12 cellular contexts compared by ENCODE assay signal in the genomic region with DNA sequence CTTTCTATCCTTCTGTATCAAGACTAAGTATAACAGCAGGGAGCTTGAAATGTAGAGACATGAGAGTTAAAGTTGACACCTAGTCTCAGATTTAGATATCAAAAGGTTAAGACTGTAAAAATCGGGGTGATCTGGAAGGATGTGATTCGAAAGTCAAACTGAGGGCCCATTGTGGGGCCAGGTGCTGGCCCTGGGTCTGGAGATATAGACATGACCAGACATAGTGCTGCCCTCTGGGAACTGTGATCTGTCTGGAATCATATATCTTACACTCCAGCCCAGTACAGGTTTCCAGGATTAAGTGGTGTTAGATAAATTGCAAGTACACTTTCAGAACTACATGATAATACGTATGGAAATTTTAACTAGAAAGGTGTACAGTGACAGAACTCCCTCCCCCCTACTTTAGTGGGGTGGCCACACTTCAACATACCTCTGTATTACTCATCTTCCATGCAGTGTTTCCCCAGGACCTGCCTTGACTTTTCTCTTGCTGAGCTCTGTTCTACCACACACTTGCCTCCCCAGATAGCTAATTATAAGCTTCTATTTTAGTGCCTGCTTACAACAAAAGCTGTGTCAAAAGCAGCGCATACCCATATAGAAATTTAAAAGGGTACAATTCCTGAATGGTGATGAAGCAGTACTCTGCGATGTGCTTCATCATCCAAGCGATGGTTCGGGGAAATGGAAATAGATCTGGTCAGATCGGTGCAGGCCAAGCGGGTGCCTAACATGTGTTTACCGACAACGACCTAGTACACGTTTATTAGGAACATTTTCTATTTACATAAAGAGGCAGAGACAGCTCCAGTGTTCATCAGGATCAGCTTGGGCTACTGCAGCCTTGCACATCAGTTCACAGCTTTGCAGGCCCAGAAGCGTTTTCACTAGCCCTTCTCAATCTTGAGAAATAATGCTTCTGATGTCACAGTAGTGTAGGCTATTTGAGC.
DNase-seq lines count a peak whose midpoint lies in the region; ATAC-seq, FAIRE-seq and TF ChIP-seq lines count a peak whose summit lies in the region.
"Had no signal": no experiment of that assay in that cellular context is flagged by ENCODE, and none has a peak within 500 bp of the region (broad histone marks: within the 10 kb centered on the region; RNA-seq: fewer than 3 reads in every experiment).

No MANE protein-coding gene starts in this region.

- H3K9me3 Mint-ChIP-seq in central memory CD8-positive, alpha-beta T cell = no peaks in the 10 kb centered on the region
- H3K9me3 Mint-ChIP-seq: WTC11 had no signal

- H3K4me1 Mint-ChIP-seq in central memory CD8-positive, alpha-beta T cell = no peaks in the 10 kb centered on the region

- ATAC-seq in heart right ventricle (no peak), HG03342 (IDR thresholded peaks at IDR 0.05; ENCODE audit: unreplicated experiment) (peak; percentile 46)
- no peak for ATAC-seq in central memory CD8-positive, alpha-beta T cell (replicated peaks; ENCODE audit: extremely low read depth, poor library complexity, severe bottlenecking)
- ATAC-seq: WTC11 had no signal

- peak; percentile 48 for FAIRE-seq in urothelium cell line (lab: Jason Lieb, UNC)

- H3K36me3 Mint-ChIP-seq in central memory CD8-positive, alpha-beta T cell (ENCODE audit: insufficient read depth) = no peaks in the 10 kb centered on the region
- H3K36me3 Mint-ChIP-seq: WTC11 had no signal

- WGBS in heart right ventricle, 2 donors = 89 to 92% methylated on average over 13 of the region's 13 CpGs

- DNase-seq in cardiac muscle cell (ENCODE audit: low read depth in 1 of 2, low spot score in 1 of 2) (no peak), heart right ventricle (no peak), urothelium cell line (ENCODE audit: low spot score) (no peak), medulla oblongata (ENCODE audit: extremely low spot score) (no peak), hippocampal formation (lab: John Stamatoyannopoulos, UW) (no peak)
- no peak for DNase-seq in central memory CD8-positive, alpha-beta T cell (ENCODE audit: low spot score in 2 of 2)
- DNase-seq in stimulated activated CD4-positive, alpha-beta T cell treated with anti-CD3 and anti-CD28 coated beads, Interleukin-2, amount 100 ng/mL, for 48 hours = no peak
- DNase-seq: Caco-2, GM23248, NCI-H1436 treated with DMSO at 0.1 percent for 48 hours had no signal

- H3K9me3 ChIP-seq in cardiac muscle cell (ENCODE audit: low read depth) = no peaks in the 10 kb centered on the region
- H3K9me3 ChIP-seq in heart right ventricle = no peaks in the 10 kb centered on the region
- H3K9me3 ChIP-seq: Caco-2 had no signal

- no peak for TF ChIP-seq CTCF in cardiac muscle cell (IDR thresholded peaks at IDR 0.05; ENCODE audit: low read depth, low read length)
- TF ChIP-seq CTCF in heart right ventricle (IDR thresholded peaks at IDR 0.05) = no peak

- intact Hi-C loops in heart right ventricle (cut with DNase I) = loop anchor here in 1 of 10 donors (10.0 kb wide), 1 partner anchor 47 kb away; no protein-coding TSS in a partner anchor

- H3K27me3 ChIP-seq in cardiac muscle cell = no peaks in the 10 kb centered on the region
- no peaks in the 10 kb centered on the region for H3K27me3 ChIP-seq in heart right ventricle

- peak overlapping the region; percentile 51 for H3K27ac Mint-ChIP-seq in central memory CD8-positive, alpha-beta T cell (ENCODE audit: low read depth)
- H3K27ac Mint-ChIP-seq: WTC11 had no signal

- no peaks in the 10 kb centered on the region for H3K27me3 Mint-ChIP-seq in central memory CD8-positive, alpha-beta T cell

- no peak overlapping the region for H3K4me3 Mint-ChIP-seq in central memory CD8-positive, alpha-beta T cell
- H3K4me3 Mint-ChIP-seq: WTC11 had no signal

- H3K36me3 ChIP-seq in cardiac muscle cell (no peaks in the 10 kb centered on the region), heart right ventricle (no peaks in the 10 kb centered on the region)

- no peak overlapping the region for H3K4me3 ChIP-seq in cardiac muscle cell
- no peak overlapping the region for H3K4me3 ChIP-seq in heart right ventricle
- H3K4me3 ChIP-seq: GM23248 had no signal

- peak overlapping the region; percentile 3 for H3K27ac ChIP-seq in cardiac muscle cell
- H3K27ac ChIP-seq in heart right ventricle = no peak overlapping the region
- H3K27ac ChIP-seq: GM23248 had no signal

- H3K4me1 ChIP-seq in cardiac muscle cell (ENCODE audit: low read depth) = peaks cover 12% of the 10 kb centered on the region
- H3K4me1 ChIP-seq in heart right ventricle = peaks cover 0 to 7% (median 0%) of the 10 kb centered on the region in 9 donors
